Comparison of ENCODE assay signal across 8 cellular contexts in the genomic region with DNA sequence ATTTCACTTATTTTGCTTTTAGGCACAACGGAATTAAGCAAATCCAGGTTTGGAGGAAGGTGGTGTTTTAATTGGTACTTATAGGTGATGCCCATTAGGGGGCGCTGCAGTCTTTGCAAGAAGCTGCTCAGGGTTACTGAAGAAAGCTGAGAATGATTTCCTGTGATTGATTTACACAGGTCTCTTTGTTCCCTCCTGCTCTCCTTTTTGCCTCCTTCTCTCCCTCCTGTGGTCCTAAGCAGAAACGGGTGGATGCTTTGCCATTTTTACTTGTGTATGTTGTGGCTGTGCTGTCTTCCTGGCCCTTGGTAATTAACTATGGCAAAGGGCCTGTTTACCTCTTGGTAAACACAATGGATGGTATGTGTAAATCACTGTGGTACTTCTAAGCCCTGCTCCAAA.
DNase-seq lines count a peak whose midpoint lies in the region; ATAC-seq and TF ChIP-seq lines count a peak whose summit lies in the region.

No MANE protein-coding gene starts in this region.

- H3K9ac ChIP-seq in MM.1S (ENCODE audit: low read length): no peak overlapping the region

- H3K4me2 ChIP-seq in MM.1S (ENCODE audit: low read depth, low read length): no peak overlapping the region

- no peaks in the 10 kb centered on the region for H3K36me3 ChIP-seq in MM.1S (replicated peaks; ENCODE audit: insufficient read depth, low read length)
- peaks cover 0 to 67% of the 10 kb centered on the region in 2 donors for H3K36me3 ChIP-seq in gastroesophageal sphincter
- peaks cover 46 to 81% (median 54%) of the 10 kb centered on the region in 3 donors for H3K36me3 ChIP-seq in tibial artery

- no peak for TF ChIP-seq POLR2A in gastroesophageal sphincter (IDR thresholded peaks at IDR 0.05)

- H3K4me1 ChIP-seq in MM.1S (ENCODE audit: low read length): peaks cover 14% of the 10 kb centered on the region
- H3K4me1 ChIP-seq in gastroesophageal sphincter: peaks cover 0 to 26% (median 4%) of the 10 kb centered on the region in 3 donors
- H3K4me1 ChIP-seq in tibial artery: peaks cover 0 to 11% (median 0%) of the 10 kb centered on the region in 4 donors

- H3K9me2 ChIP-seq in MM.1S (replicated peaks; ENCODE audit: insufficient read depth, low read length): no peaks in the 10 kb centered on the region

- 0 to 8% methylated on average over 3 of the region's 3 CpGs for WGBS in gastroesophageal sphincter (ENCODE audit: low coverage in 1 of 2), 2 donors

- H4K20me1 ChIP-seq in MM.1S (ENCODE audit: insufficient read depth, low read length): no peaks in the 10 kb centered on the region

- H3K9me3 ChIP-seq in MM.1S (replicated peaks; ENCODE audit: insufficient read depth, low read length): no peaks in the 10 kb centered on the region
- H3K9me3 ChIP-seq in gastroesophageal sphincter: no peaks in the 10 kb centered on the region
- H3K9me3 ChIP-seq in tibial artery: no peaks in the 10 kb centered on the region

- no peak overlapping the region for H3K27ac ChIP-seq in MM.1S (ENCODE audit: low read length)
- H3K27ac ChIP-seq in gastroesophageal sphincter: peak overlapping the region in 3 of 4 donors; percentile 5 to 58 (median 17)
- H3K27ac ChIP-seq in tibial artery: no peak overlapping the region

- ATAC-seq in gastroesophageal sphincter (peak; percentile 75), omental fat pad (ENCODE audit: low FRiP score) (peak; percentile 41), GM19023 (IDR thresholded peaks at IDR 0.05; ENCODE audit: unreplicated experiment) (no peak)

- H3F3A ChIP-seq in MM.1S (ENCODE audit: insufficient read depth, low read length): peaks cover 8% of the 10 kb centered on the region; the same call in 1 of the 2 replicates

- DNase-seq in DMS53 (lab: John Stamatoyannopoulos, UW): peak; percentile 85
- peak; percentile 48 for DNase-seq in MM.1S
- peak; percentile 21 to 82 for DNase-seq in SHP77 (lab: John Stamatoyannopoulos, UW)
- DNase-seq in activated effector memory CD4-positive, alpha-beta T cell treated with anti-CD3 and anti-CD28 coated beads, Interleukin-2, amount 50 U/mL, for 16 hours: peak; percentile 82
- DNase-seq in omental fat pad (ENCODE audit: low spot score): peak; percentile 32
- DNase-seq in tibial artery: peak; percentile 38 to 78

- no peak for TF ChIP-seq EP300 in gastroesophageal sphincter (IDR thresholded peaks at IDR 0.05)

- H3K27me3 ChIP-seq in MM.1S (replicated peaks; ENCODE audit: insufficient read depth, low read length) (no peaks in the 10 kb centered on the region), gastroesophageal sphincter (no peaks in the 10 kb centered on the region), tibial artery (no peaks in the 10 kb centered on the region)

- TF ChIP-seq CTCF in MM.1S (IDR thresholded peaks at IDR 0.05; ENCODE audit: low read length) (peak; percentile 70), gastroesophageal sphincter (IDR thresholded peaks at IDR 0.05) (peak; percentile 84 to 97 (median 89)), omental fat pad (IDR thresholded peaks at IDR 0.05) (peak in 1 of 3 donors; percentile 32), tibial artery (IDR thresholded peaks at IDR 0.05) (peak; percentile 76 to 92)

- no peaks in the 10 kb centered on the region for H3K79me2 ChIP-seq in MM.1S (ENCODE audit: low read length)

- H3K4me3 ChIP-seq in MM.1S (ENCODE audit: low read length) (no peak overlapping the region), gastroesophageal sphincter (no peak overlapping the region), tibial artery (no peak overlapping the region)

- H2AFZ ChIP-seq in MM.1S (ENCODE audit: low read length): no peak overlapping the region

- intact Hi-C loops in tibial artery (cut with DNase I; ENCODE audit: low total_unique reads): loop anchor here (2.0 to 10.0 kb wide), 2 partner anchors 154 to 258 kb away; a partner anchor contains a TSS

Comparison
In these comparisons a context has a peak if more than half of its experiments do, and no peak if none do; other contexts are left out.
1. DNase-seq: peak in every context shown above with its lines; median percentile 85 in DMS53; 82 in activated effector memory CD4-positive, alpha-beta T cell treated with anti-CD3 and anti-CD28 coated beads, Interleukin-2, amount 50 U/mL, for 16 hours; 58 in tibial artery; 52 in SHP77; 48 in MM.1S; 32 in omental fat pad.
2. H3K27ac ChIP-seq: peak in gastroesophageal sphincter (3 of 4); none in MM.1S (single experiment) and tibial artery (0 of 2).